Comparison of ENCODE assay signal across 10 cellular contexts in the genomic region with DNA sequence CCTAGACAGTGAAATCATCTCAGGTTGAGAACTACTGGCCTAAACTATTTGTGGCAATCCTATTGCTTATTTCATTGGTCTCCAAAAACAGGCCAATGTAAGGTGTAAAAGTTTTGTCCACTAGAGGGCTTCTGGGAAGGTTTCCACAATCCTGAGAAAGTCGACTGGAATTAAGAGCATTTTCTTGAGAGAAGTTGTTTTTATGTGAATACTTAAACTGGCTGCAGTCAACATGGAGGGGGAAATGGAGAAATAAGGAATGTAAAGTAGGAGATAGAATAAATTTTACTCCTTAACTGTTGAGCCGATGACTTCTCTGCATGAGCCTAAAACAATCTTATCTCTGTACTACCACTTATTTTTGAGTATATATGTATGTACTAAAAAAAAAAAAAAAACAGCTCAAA. TPM values are rescaled to one million over a fixed set of nuclear protein-coding genes. Genes with fewer than 3 reads are reported as not detected.
DNase-seq lines count a peak whose midpoint lies in the region; ATAC-seq and TF ChIP-seq lines count a peak whose summit lies in the region.
"Had no signal": no experiment of that assay in that cellular context is flagged by ENCODE, and none has a peak within 500 bp of the region (broad histone marks: within the 10 kb centered on the region; RNA-seq: fewer than 3 reads in every experiment).

No MANE protein-coding gene starts in this region.

- no peaks in the 10 kb centered on the region for H3K9me3 ChIP-seq in upper lobe of right lung

- no peak overlapping the region for H3K27ac Mint-ChIP-seq in MCF 10A (ENCODE audit: low read depth, unreplicated experiment)
- H3K27ac Mint-ChIP-seq: activated naive CD4-positive, alpha-beta T cell treated with anti-CD3 and anti-CD28 coated beads, Interleukin-2, amount 50 U/mL, for 24 hours had no signal

- CTCF ChIA-PET in MCF 10A (lab: Yijun Ruan, JAX) = interaction anchor here (0.6 to 2.5 kb wide), 23 partner anchors 8 to 1842 kb away, joined by 3 to 23 read pairs (median 4); no protein-coding TSS in a partner anchor

- POLR2A ChIA-PET in MCF 10A (lab: Yijun Ruan, JAX) = interaction anchor here (0.6 to 1.1 kb wide), 2 partner anchors 57 to 67 kb away, joined by 3 to 4 read pairs; no protein-coding TSS in a partner anchor

- H3K4me1 Mint-ChIP-seq in MCF 10A (ENCODE audit: insufficient read depth, unreplicated experiment) = peaks cover 22% of the 10 kb centered on the region

- H3K36me3 Mint-ChIP-seq in MCF 10A (ENCODE audit: insufficient read depth, unreplicated experiment) = no peaks in the 10 kb centered on the region
- H3K36me3 Mint-ChIP-seq: activated naive CD4-positive, alpha-beta T cell treated with anti-CD3 and anti-CD28 coated beads, Interleukin-2, amount 50 U/mL, for 24 hours had no signal

- intact Hi-C loops in MCF 10A (cut with micrococcal nuclease) (loop anchor here (2.0 to 10.0 kb wide), 3 partner anchors 55 to 465 kb away; a partner anchor contains a TSS), upper lobe of right lung (cut with DNase I) (no loop called here)

- H3K9me3 Mint-ChIP-seq in MCF 10A (ENCODE audit: unreplicated experiment) = no peaks in the 10 kb centered on the region
- H3K9me3 Mint-ChIP-seq: activated naive CD4-positive, alpha-beta T cell treated with anti-CD3 and anti-CD28 coated beads, Interleukin-2, amount 50 U/mL, for 24 hours had no signal

- H3K27ac ChIP-seq in upper lobe of right lung = no peak overlapping the region
- H3K27ac ChIP-seq: BLaER1 treated with 17β-estradiol and CSF1 and Interleukin-3, amounts not matched to agents 10 nM and 100 nM had no signal

- H3K36me3 ChIP-seq in upper lobe of right lung = no peaks in the 10 kb centered on the region
- H3K36me3 ChIP-seq: BLaER1 treated with 17β-estradiol and CSF1 and Interleukin-3, amounts not matched to agents 10 nM and 100 nM had no signal

- H3K27me3 Mint-ChIP-seq in MCF 10A (ENCODE audit: insufficient read depth, unreplicated experiment) = no peaks in the 10 kb centered on the region
- H3K27me3 Mint-ChIP-seq: activated naive CD4-positive, alpha-beta T cell treated with anti-CD3 and anti-CD28 coated beads, Interleukin-2, amount 50 U/mL, for 24 hours had no signal

- DNase-seq in DMS79 treated with DMSO at 0.1 percent for 48 hours (lab: John Stamatoyannopoulos, UW) (peak; percentile 1), DMS79 (lab: John Stamatoyannopoulos, UW) (no peak), NCI-H1694 treated with DMSO at 0.1 percent for 48 hours (lab: John Stamatoyannopoulos, UW) (peak; percentile 7), MCF 10A (ENCODE audit: unreplicated experiment) (peak; percentile 68), kidney tubule cell (ENCODE audit: low spot score) (peak; percentile 65), upper lobe of right lung (no peak)
- DNase-seq in stimulated activated CD4-positive, alpha-beta T cell treated with anti-CD3 and anti-CD28 coated beads, Interleukin-12 subunit alpha, Interleukin-12 subunit beta, amount 100 ng/mL, for 4 hours = no peak

- ATAC-seq in GM21526 (IDR thresholded peaks at IDR 0.05; ENCODE audit: low FRiP score, unreplicated experiment) (peak; percentile 57), upper lobe of right lung (peak; percentile 74)

- H3K4me3 Mint-ChIP-seq in MCF 10A (ENCODE audit: unreplicated experiment) = no peak overlapping the region
- H3K4me3 Mint-ChIP-seq: activated naive CD4-positive, alpha-beta T cell treated with anti-CD3 and anti-CD28 coated beads, Interleukin-2, amount 50 U/mL, for 24 hours had no signal

- no peaks in the 10 kb centered on the region for H3K27me3 ChIP-seq in upper lobe of right lung
- H3K27me3 ChIP-seq: BLaER1 treated with 17β-estradiol and CSF1 and Interleukin-3, amounts not matched to agents 10 nM and 100 nM had no signal

- H3K4me3 ChIP-seq in upper lobe of right lung = no peak overlapping the region
- H3K4me3 ChIP-seq: BLaER1 treated with 17β-estradiol and CSF1 and Interleukin-3, amounts not matched to agents 10 nM and 100 nM had no signal

- H3K4me1 ChIP-seq in upper lobe of right lung = no peaks in the 10 kb centered on the region

- TF ChIP-seq CTCF in MCF 10A (IDR thresholded peaks at IDR 0.05; ENCODE audit: unreplicated experiment) (peak; percentile 55), upper lobe of right lung (IDR thresholded peaks at IDR 0.05) (peak; percentile 78)

- BruUV-seq in MCF 10A (replicated peaks; lab: Mats Ljungman, UMichigan) = no TSS peak

RNA-seq across cellular contexts. Expression of a gene that starts 11.0 kb away (rescaled TPM):
- 104 and 106 TPM in 2 replicates for total RNA-seq in MCF 10A (2022)
- 58.6 TPM for total RNA-seq in upper lobe of right lung

RNA-seq across cellular contexts. Expression of a gene that starts 55.6 kb away (rescaled TPM):
- total RNA-seq in MCF 10A (2022) = 43.5 and 61.4 TPM in 2 replicates
- 30.4 TPM for total RNA-seq in upper lobe of right lung

Comparison
In these comparisons a context has a peak if more than half of its experiments do, and no peak if none do; other contexts are left out.
1. DNase-seq: peak in DMS79 treated with DMSO at 0.1 percent for 48 hours (single experiment), NCI-H1694 treated with DMSO at 0.1 percent for 48 hours (single experiment), MCF 10A (single experiment) and kidney tubule cell (single experiment); none in DMS79 (single experiment), upper lobe of right lung (single experiment) and stimulated activated CD4-positive, alpha-beta T cell treated with anti-CD3 and anti-CD28 coated beads, Interleukin-12 subunit alpha, Interleukin-12 subunit beta, amount 100 ng/mL, for 4 hours (single experiment).